In the genomic region with DNA sequence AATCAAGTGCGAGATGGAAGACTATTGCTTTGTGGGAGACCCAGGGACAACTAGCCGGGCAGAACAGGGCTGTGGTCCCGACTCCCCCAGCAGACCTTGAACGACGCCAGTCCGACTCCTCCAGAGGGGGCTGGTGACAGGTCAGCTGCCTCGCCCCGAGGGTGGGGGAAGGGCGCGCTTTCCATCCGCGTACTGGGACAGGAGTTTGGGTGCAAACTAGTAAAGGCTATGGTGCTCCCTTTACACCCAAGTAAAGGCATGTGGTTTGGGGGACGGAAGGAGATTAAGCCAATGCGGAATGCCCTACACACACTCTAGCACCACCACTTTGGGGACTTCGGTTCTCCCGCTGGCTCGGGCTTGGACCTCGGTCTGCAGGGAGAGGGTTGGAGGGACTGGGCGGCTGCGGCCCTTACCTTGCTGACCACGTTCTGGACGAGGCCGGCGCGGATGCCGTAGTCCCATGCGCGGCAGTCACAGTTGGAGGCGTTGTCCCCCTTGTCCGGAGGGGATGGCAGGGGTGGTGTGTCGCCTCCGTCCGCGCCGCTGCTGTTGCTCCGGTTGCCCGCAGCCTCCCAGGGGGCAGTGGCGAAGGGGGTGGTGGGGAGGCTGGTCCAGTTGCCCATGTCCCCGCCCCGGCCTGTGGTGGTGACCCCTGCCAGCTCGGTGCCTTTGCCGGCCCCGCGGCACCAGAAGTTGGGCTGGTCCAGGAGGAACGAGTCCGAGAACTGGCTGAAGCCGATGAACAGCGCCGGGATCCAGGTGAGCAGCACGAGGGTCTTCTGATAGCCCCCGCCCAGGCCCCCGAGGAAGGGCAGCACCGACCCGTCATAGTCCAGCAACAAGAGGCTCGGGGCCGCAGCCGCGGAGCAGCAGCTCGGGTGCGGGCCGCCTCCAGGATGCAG, we compare ENCODE assay signal across 8 cellular contexts.
A peak's percentile ranks its signal among the peaks of the same experiment; 100 is the strongest.
DNase-seq lines count a peak whose midpoint lies in the region; FAIRE-seq and TF ChIP-seq lines count a peak whose summit lies in the region.

No MANE protein-coding gene starts in this region.

- peak overlapping the region; percentile 46 for H3K4me3 ChIP-seq in skeletal muscle cell (ENCODE audit: low read depth, low read length)

- DNase-seq in GM13977 (ENCODE audit: low spot score) = peak; percentile 43
- DNase-seq in activated naive CD4-positive, alpha-beta T cell treated with anti-CD3 and anti-CD28 coated beads, Interleukin-2, amount 50 U/mL, for 16 hours = peak; percentile 13
- peak; percentile 18 for DNase-seq in hepatic stellate cell (ENCODE audit: low spot score)
- no peak for DNase-seq in skeletal muscle cell (ENCODE audit: low read depth)
- DNase-seq in NCI-H2107 (lab: John Stamatoyannopoulos, UW) = no peak
- DNase-seq in D721Med (ENCODE audit: insufficient read length, low spot score) = no peak
- DNase-seq in GM19238 (ENCODE audit: insufficient read length, low spot score) = no peak

- H3K27ac ChIP-seq in 22Rv1 = peak overlapping the region; percentile 90

- no peak for FAIRE-seq in D721Med (lab: Jason Lieb, UNC)

- in situ Hi-C loops in GM13977 (cut with MboI; ENCODE audit: low pct_unique_long_range_greater_than_20kb, low sequenced_read_pairs, unreplicated experiment) = no loop called here

- TF ChIP-seq CTCF in 22Rv1 (IDR thresholded peaks at IDR 0.05) (no peak), GM13977 (IDR thresholded peaks at IDR 0.05; ENCODE audit: extremely low read depth, insufficient read depth, missing control alignments) (no peak), D721Med (IDR thresholded peaks at IDR 0.05; ENCODE audit: insufficient read depth, missing control alignments) (no peak)

Comparison
In these comparisons a context has a peak if more than half of its experiments do, and no peak if none do; other contexts are left out.
1. DNase-seq: peak in GM13977 (single experiment), activated naive CD4-positive, alpha-beta T cell treated with anti-CD3 and anti-CD28 coated beads, Interleukin-2, amount 50 U/mL, for 16 hours (single experiment) and hepatic stellate cell (single experiment); none in skeletal muscle cell (single experiment), NCI-H2107 (single experiment), D721Med (single experiment) and GM19238 (single experiment).